ENCODE assay signal across 1 cellular context in the genomic region with DNA sequence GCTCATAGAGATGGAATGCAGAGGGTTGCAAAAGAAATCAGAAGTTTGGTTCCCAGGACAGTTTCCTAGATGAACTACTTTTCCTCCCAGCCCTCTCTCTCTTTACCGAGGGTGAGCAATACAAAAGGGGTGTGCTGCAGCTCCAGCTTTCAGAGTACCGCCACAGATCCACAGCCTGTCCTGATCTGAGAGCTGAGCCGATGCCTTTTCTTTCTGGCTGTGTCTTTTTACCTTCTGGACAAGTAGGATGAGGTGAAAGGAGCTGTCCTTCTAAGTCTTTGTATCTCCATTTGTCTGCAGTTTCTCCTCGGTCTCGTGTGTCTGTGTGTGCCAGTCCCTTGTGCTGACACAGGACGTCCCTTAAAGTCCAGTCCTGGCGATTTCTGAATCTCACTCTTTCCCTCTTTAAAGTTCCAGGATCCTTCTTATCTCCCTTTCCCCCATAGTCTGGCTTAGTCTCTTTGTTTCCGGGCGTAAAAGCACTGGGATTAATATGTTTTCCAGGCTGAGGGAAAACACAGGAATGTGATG.
TF ChIP-seq lines count a peak whose summit lies in the region.

No MANE protein-coding gene starts in this region.

TF ChIP-seq in HCT116, 20 proteins besides CTCF, POLR2A, EP300 and RAD21 (continued from another document):
- TF ChIP-seq, protein P1, sequence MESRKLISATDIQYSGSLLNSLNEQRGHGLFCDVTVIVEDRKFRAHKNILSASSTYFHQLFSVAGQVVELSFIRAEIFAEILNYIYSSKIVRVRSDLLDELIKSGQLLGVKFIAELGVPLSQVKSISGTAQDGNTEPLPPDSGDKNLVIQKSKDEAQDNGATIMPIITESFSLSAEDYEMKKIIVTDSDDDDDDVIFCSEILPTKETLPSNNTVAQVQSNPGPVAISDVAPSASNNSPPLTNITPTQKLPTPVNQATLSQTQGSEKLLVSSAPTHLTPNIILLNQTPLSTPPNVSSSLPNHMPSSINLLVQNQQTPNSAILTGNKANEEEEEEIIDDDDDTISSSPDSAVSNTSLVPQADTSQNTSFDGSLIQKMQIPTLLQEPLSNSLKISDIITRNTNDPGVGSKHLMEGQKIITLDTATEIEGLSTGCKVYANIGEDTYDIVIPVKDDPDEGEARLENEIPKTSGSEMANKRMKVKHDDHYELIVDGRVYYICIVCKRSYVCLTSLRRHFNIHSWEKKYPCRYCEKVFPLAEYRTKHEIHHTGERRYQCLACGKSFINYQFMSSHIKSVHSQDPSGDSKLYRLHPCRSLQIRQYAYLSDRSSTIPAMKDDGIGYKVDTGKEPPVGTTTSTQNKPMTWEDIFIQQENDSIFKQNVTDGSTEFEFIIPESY (IDR thresholded peaks at IDR 0.05; ENCODE audit: extremely low read depth, insufficient replicate concordance, low read length), result no peak
- TF ChIP-seq TCF7L2 (IDR thresholded peaks at IDR 0.05; ENCODE audit: borderline replicate concordance, extremely low read depth, insufficient read depth, insufficient read length) (no peak), ELF1 (IDR thresholded peaks at IDR 0.05; ENCODE audit: borderline replicate concordance, low read depth) (no peak)
